ENCODE assay signal across 12 cellular contexts in the genomic region with DNA sequence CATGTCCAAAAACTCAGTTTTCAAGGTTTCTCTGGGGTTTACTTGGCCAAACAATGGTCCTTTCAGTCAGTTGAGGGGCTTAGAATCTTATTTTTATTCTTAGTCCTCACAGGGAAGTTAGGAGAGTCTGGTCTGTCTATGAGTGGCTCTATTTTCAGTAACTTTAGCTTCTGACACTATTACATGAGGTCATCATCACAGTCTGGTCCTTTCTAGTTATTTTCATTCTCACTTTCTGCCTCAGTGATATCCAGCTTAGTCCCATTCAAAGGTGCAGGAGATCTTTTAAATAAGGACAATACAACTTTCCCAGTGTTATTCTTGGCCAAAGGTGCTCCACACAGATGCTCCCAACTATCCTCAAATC. TPM values are rescaled to one million over a fixed set of nuclear protein-coding genes. Genes with fewer than 3 reads are reported as not detected.
A peak's percentile ranks its signal among the peaks of the same experiment; 100 is the strongest.
DNase-seq lines count a peak whose midpoint lies in the region; ATAC-seq and TF ChIP-seq lines count a peak whose summit lies in the region.
"Had no signal": no experiment of that assay in that cellular context is flagged by ENCODE, and none has a peak within 500 bp of the region (broad histone marks: within the 10 kb centered on the region; RNA-seq: fewer than 3 reads in every experiment).

No MANE protein-coding gene starts in this region.

- H3K27me3 Mint-ChIP-seq in activated T-cell treated with anti-CD3 and anti-CD28 coated beads, Interleukin-2, amount 50 U/mL, for 24 hours, result peaks cover 20% of the 10 kb centered on the region

- H3K4me3 Mint-ChIP-seq in activated T-cell treated with anti-CD3 and anti-CD28 coated beads, Interleukin-2, amount 50 U/mL, for 24 hours, result no peak overlapping the region

- no peak overlapping the region for H3K4me2 ChIP-seq in PC-9

- H3K4me3 ChIP-seq in ascending aorta (no peak overlapping the region), PC-9 (no peak overlapping the region)
- H3K4me3 ChIP-seq: sigmoid colon had no signal

- H3K4me1 ChIP-seq in ascending aorta (peaks cover 0 to 10% of the 10 kb centered on the region in 2 donors), PC-9 (replicated peaks; ENCODE audit: insufficient read depth) (no peaks in the 10 kb centered on the region)
- H3K4me1 ChIP-seq: sigmoid colon had no signal

- peak overlapping the region; percentile 56 to 57 for H3K27ac ChIP-seq in ascending aorta
- no peak overlapping the region for H3K27ac ChIP-seq in PC-9

- peaks cover 1% of the 10 kb centered on the region for H3K4me1 Mint-ChIP-seq in activated T-cell treated with anti-CD3 and anti-CD28 coated beads, Interleukin-2, amount 50 U/mL, for 24 hours (ENCODE audit: low read depth)

- H3K9me3 ChIP-seq in ascending aorta (no peaks in the 10 kb centered on the region), PC-9 (ENCODE audit: insufficient read depth, low read depth) (no peaks in the 10 kb centered on the region)
- H3K9me3 ChIP-seq: sigmoid colon had no signal

- no peaks in the 10 kb centered on the region for H4K20me1 ChIP-seq in PC-9 (ENCODE audit: insufficient read depth)

- peak; percentile 48 for ATAC-seq in GM18519 (IDR thresholded peaks at IDR 0.05; ENCODE audit: low FRiP score, unreplicated experiment)
- peak; percentile 67 for ATAC-seq in GM21381 (IDR thresholded peaks at IDR 0.05; ENCODE audit: unreplicated experiment)
- peak; percentile 56 for ATAC-seq in HG03025 (IDR thresholded peaks at IDR 0.05; ENCODE audit: low FRiP score, unreplicated experiment)
- ATAC-seq: PC-3 had no signal

- intact Hi-C loops in ascending aorta (cut with DNase I) (no loop called here), PC-9 (cut with micrococcal nuclease; ENCODE audit: unreplicated experiment) (no loop called here)

- H3F3A ChIP-seq in PC-9 (ENCODE audit: insufficient read depth, low read depth), result no peaks in the 10 kb centered on the region

- H3K79me2 ChIP-seq in PC-9 (ENCODE audit: low read depth), result no peaks in the 10 kb centered on the region

- no peak overlapping the region for H2AFZ ChIP-seq in PC-9

- H3K36me3 Mint-ChIP-seq in activated T-cell treated with anti-CD3 and anti-CD28 coated beads, Interleukin-2, amount 50 U/mL, for 24 hours (ENCODE audit: low read depth), result no peaks in the 10 kb centered on the region

- H3K36me3 ChIP-seq in ascending aorta (no peaks in the 10 kb centered on the region), PC-9 (ENCODE audit: low read depth) (no peaks in the 10 kb centered on the region)
- H3K36me3 ChIP-seq: sigmoid colon had no signal

- no peaks in the 10 kb centered on the region for H3K9me2 ChIP-seq in PC-9 (ENCODE audit: insufficient read depth)

- CTCF ChIA-PET in PC-9 (lab: Charles Lee), result no interaction called here

- DNase-seq in ascending aorta (ENCODE audit: low spot score in 2 of 2) (no peak), NCI-H1436 (lab: John Stamatoyannopoulos, UW) (no peak), PC-9 (no peak), HuH-7 (ENCODE audit: low spot score) (no peak)
- DNase-seq in activated T-cell treated with anti-CD3 and anti-CD28 coated beads, Interleukin-2, amount 50 U/mL, for 24 hours, result no peak
- DNase-seq: COR-L47, NCI-H1930, PC-3, sigmoid colon had no signal

- no TSS peak for BruUV-seq in PC-9 (replicated peaks; lab: Mats Ljungman, UMichigan)

- no peaks in the 10 kb centered on the region for H3K27me3 ChIP-seq in ascending aorta
- no peaks in the 10 kb centered on the region for H3K27me3 ChIP-seq in PC-9 (ENCODE audit: insufficient read depth, low read depth)
- H3K27me3 ChIP-seq: sigmoid colon had no signal

- H3K9me3 Mint-ChIP-seq in activated T-cell treated with anti-CD3 and anti-CD28 coated beads, Interleukin-2, amount 50 U/mL, for 24 hours, result no peaks in the 10 kb centered on the region

- no peak for TF ChIP-seq CTCF in ascending aorta (IDR thresholded peaks at IDR 0.05)
- TF ChIP-seq CTCF in PC-9 (conservative IDR thresholded peaks at IDR 0.05), result no peak

- no peak overlapping the region for H3K27ac Mint-ChIP-seq in activated T-cell treated with anti-CD3 and anti-CD28 coated beads, Interleukin-2, amount 50 U/mL, for 24 hours

- POLR2A ChIA-PET in PC-9 (lab: Charles Lee; ENCODE audit: unreplicated experiment), result no interaction called here

RNA-seq across cellular contexts. Expression of gene FGGY, which starts 30.0 kb away (rescaled TPM):
- total RNA-seq in ascending aorta (7.0 TPM), PC-9 (2021) (17.8 and 22.5 TPM in 2 replicates)
